Comparison of ENCODE assay signal across 15 cellular contexts in the genomic region with DNA sequence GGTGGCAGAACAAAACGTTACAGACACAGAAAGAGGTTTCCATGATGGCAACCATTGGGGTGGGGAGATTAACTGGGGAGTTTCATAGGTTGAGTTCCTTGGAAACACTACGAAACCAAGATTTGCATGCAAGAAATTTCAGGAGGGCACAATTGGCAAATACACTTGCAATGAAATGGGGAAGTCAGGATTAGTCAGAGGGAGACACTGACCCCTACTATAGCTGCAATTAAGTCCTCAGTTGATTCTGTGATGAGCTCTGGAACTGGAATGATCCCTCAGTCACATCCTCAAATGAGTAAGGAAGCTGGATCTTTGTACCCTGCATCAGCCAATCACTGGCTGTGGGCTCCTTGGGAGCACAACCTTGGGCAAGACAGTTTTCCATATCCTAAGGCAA.
"Had no signal": no experiment of that assay in that cellular context is flagged by ENCODE, and none has a peak within 500 bp of the region (broad histone marks: within the 10 kb centered on the region; RNA-seq: fewer than 3 reads in every experiment).

No MANE protein-coding gene starts in this region.

- H3K9me3 Mint-ChIP-seq: activated CD4-positive, alpha-beta T cell treated with anti-CD3 and anti-CD28 coated beads, Interleukin-2, amount 10 ng/mL, durations not matched to agents 7 days and 5 days; activated naive CD8-positive, alpha-beta T cell treated with anti-CD3 and anti-CD28 coated beads, Interleukin-2, amount 10 ng/mL, durations not matched to agents 7 days and 5 days; central memory CD8-positive, alpha-beta T cell; natural killer cell treated with Interleukin-12 subunit alpha and Interleukin-12 subunit beta and Interleukin-15 and Interleukin-18, amount 100 ng/mL, for 72 hours had no signal

- H3K36me3 Mint-ChIP-seq: natural killer cell treated with Interleukin-12 subunit alpha and Interleukin-12 subunit beta and Interleukin-15 and Interleukin-18, amount 100 ng/mL, for 72 hours had no signal

- H3K36me3 ChIP-seq: brain microvascular endothelial cell, thyroid gland, vagina had no signal

- H3K4me1 Mint-ChIP-seq: central memory CD8-positive, alpha-beta T cell had no signal

- H3K4me3 Mint-ChIP-seq: activated CD4-positive, alpha-beta T cell treated with anti-CD3 and anti-CD28 coated beads, Interleukin-2, amount 10 ng/mL, durations not matched to agents 7 days and 5 days; activated naive CD8-positive, alpha-beta T cell treated with anti-CD3 and anti-CD28 coated beads, Interleukin-2, amount 10 ng/mL, durations not matched to agents 7 days and 5 days; central memory CD8-positive, alpha-beta T cell; natural killer cell treated with Interleukin-12 subunit alpha and Interleukin-12 subunit beta and Interleukin-15 and Interleukin-18, amount 100 ng/mL, for 72 hours had no signal

- ATAC-seq: natural killer cell treated with Interleukin-12 subunit alpha and Interleukin-12 subunit beta and Interleukin-15 and Interleukin-18, amount 100 ng/mL, for 72 hours had no signal

- H3K27ac Mint-ChIP-seq: activated CD4-positive, alpha-beta T cell treated with anti-CD3 and anti-CD28 coated beads, Interleukin-2, amount 10 ng/mL, durations not matched to agents 7 days and 5 days; activated naive CD8-positive, alpha-beta T cell treated with anti-CD3 and anti-CD28 coated beads, Interleukin-2, amount 10 ng/mL, durations not matched to agents 7 days and 5 days; natural killer cell treated with Interleukin-12 subunit alpha and Interleukin-12 subunit beta and Interleukin-15 and Interleukin-18, amount 100 ng/mL, for 72 hours had no signal

- H3K9me3 ChIP-seq: thyroid gland, vagina had no signal

- DNase-seq: activated CD4-positive, alpha-beta T cell treated with anti-CD3 and anti-CD28 coated beads, Interleukin-2, amount 10 ng/mL, durations not matched to agents 7 days and 5 days; activated CD8-positive, alpha-beta memory T cell treated with anti-CD3 and anti-CD28 coated beads for 24 hours; activated naive CD4-positive, alpha-beta T cell; activated naive CD8-positive, alpha-beta T cell treated with anti-CD3 and anti-CD28 coated beads, Interleukin-2, amount 10 ng/mL, durations not matched to agents 7 days and 5 days; brain microvascular endothelial cell; cortex of kidney; effector CD8-positive, alpha-beta T cell; foreskin fibroblast; hippocampal formation; kidney; stimulated activated CD4-positive, alpha-beta T cell treated with anti-CD3 and anti-CD28 coated beads, Interleukin-1b, Interleukin-23, amount 100 ng/mL, for 48 hours; thyroid gland had no signal

- H3K27me3 ChIP-seq: brain microvascular endothelial cell, thyroid gland, vagina had no signal

- H3K27ac ChIP-seq: brain microvascular endothelial cell, thyroid gland, vagina had no signal

- H3K27me3 Mint-ChIP-seq: activated CD4-positive, alpha-beta T cell treated with anti-CD3 and anti-CD28 coated beads, Interleukin-2, amount 10 ng/mL, durations not matched to agents 7 days and 5 days; activated naive CD8-positive, alpha-beta T cell treated with anti-CD3 and anti-CD28 coated beads, Interleukin-2, amount 10 ng/mL, durations not matched to agents 7 days and 5 days; central memory CD8-positive, alpha-beta T cell; natural killer cell treated with Interleukin-12 subunit alpha and Interleukin-12 subunit beta and Interleukin-15 and Interleukin-18, amount 100 ng/mL, for 72 hours had no signal

- H3K4me3 ChIP-seq: thyroid gland, vagina had no signal
